9 cellular contexts compared by ENCODE assay signal in the genomic region with DNA sequence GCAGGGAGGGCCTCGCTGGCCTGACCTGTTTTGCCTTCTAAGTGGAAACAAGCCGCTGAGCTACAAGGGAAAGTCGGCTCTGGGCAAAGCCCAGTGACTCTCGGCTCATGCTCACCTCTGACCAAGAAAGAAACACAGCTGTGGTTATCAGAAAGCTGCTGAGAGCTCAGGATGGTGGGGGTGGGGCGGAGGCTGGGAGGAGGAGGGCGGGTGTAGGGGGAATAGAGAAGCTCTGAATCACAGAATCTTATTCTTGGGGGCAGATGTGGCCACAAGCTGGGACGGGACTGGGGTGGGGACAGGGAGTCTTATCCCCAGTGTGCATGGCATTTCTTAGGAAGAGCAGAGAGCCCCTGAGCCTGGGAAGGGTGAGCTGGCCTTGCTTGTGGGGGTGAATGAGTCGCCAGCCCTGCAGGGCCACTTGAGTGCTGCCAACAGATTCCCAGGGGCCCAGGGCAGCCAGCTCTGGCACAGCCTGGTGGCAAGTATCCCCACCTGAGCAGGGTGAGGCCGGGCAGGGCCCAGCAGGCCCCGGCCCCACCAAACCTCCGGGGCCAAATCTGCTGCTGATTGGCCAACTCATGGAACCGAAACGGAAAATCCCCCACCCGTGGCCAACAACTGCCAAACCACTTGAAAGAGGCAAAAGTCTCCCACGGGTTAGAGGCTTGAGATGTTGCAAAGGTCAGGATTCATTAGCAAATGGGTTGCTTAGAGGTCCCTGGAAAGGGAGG.
A peak's percentile ranks its signal among the peaks of the same experiment; 100 is the strongest.
DNase-seq lines count a peak whose midpoint lies in the region; FAIRE-seq and TF ChIP-seq lines count a peak whose summit lies in the region.
"Had no signal": no experiment of that assay in that cellular context is flagged by ENCODE, and none has a peak within 500 bp of the region (broad histone marks: within the 10 kb centered on the region; RNA-seq: fewer than 3 reads in every experiment).

No MANE protein-coding gene starts in this region.

- peaks cover 15% of the 10 kb centered on the region for H3K27me3 Mint-ChIP-seq in activated T-cell treated with anti-CD3 and anti-CD28 coated beads, Interleukin-2, amount 50 U/mL, for 24 hours

- no peaks in the 10 kb centered on the region for H3K9me3 Mint-ChIP-seq in activated T-cell treated with anti-CD3 and anti-CD28 coated beads, Interleukin-2, amount 50 U/mL, for 24 hours
- H3K9me3 Mint-ChIP-seq: dendritic cell treated with granulocyte-macrophage colony-stimulating factor and Interleukin-4, amounts not matched to agents 40 ng/mL and 50 ng/mL, for 4 days had no signal

- H3K4me3 ChIP-seq in HFF-Myc (replicated peaks; ENCODE audit: low read depth, low read length) = no peak overlapping the region
- no peak overlapping the region for H3K4me3 ChIP-seq in NB4 (ENCODE audit: low read depth, low read length)
- H3K4me3 ChIP-seq in skeletal muscle cell (ENCODE audit: low read depth, low read length) = no peak overlapping the region

- H3K27ac Mint-ChIP-seq in activated T-cell treated with anti-CD3 and anti-CD28 coated beads, Interleukin-2, amount 50 U/mL, for 24 hours = peak overlapping the region; percentile 50
- H3K27ac Mint-ChIP-seq: dendritic cell treated with granulocyte-macrophage colony-stimulating factor and Interleukin-4, amounts not matched to agents 40 ng/mL and 50 ng/mL, for 4 days had no signal

- 0 out of 2 replicates have a peak, but pooled peaks have one; percentile 1 for TF ChIP-seq POLR2A in GM12892 (IDR thresholded peaks at IDR 0.05; ENCODE audit: low read depth, low read length)
- TF ChIP-seq POLR2A in NB4 (IDR thresholded peaks at IDR 0.05; ENCODE audit: extremely low read depth, insufficient read length) = no peak

- peak overlapping the region; percentile 43 for H3K4me3 Mint-ChIP-seq in activated T-cell treated with anti-CD3 and anti-CD28 coated beads, Interleukin-2, amount 50 U/mL, for 24 hours
- H3K4me3 Mint-ChIP-seq: dendritic cell treated with granulocyte-macrophage colony-stimulating factor and Interleukin-4, amounts not matched to agents 40 ng/mL and 50 ng/mL, for 4 days had no signal

- peak; percentile 91 for DNase-seq in GM12892 (ENCODE audit: insufficient read length)
- DNase-seq in HFF-Myc (ENCODE audit: extremely low read depth, low read depth) = peak; percentile 55
- peak; percentile 61 for DNase-seq in NB4 (ENCODE audit: low read depth)
- DNase-seq in activated T-cell treated with anti-CD3 and anti-CD28 coated beads, Interleukin-2, amount 50 U/mL, for 24 hours = peak; percentile 74
- peak; percentile 84 for DNase-seq in germinal center (ENCODE audit: low spot score)
- peak; percentile 69 for DNase-seq in skeletal muscle cell (ENCODE audit: low read depth)
- DNase-seq in effector CD4-positive, alpha-beta T cell = no peak
- DNase-seq in putamen (ENCODE audit: low spot score) = no peak

- H3K4me1 Mint-ChIP-seq in activated T-cell treated with anti-CD3 and anti-CD28 coated beads, Interleukin-2, amount 50 U/mL, for 24 hours (ENCODE audit: low read depth) = peaks cover 50% of the 10 kb centered on the region

- no peaks in the 10 kb centered on the region for H3K36me3 Mint-ChIP-seq in activated T-cell treated with anti-CD3 and anti-CD28 coated beads, Interleukin-2, amount 50 U/mL, for 24 hours (ENCODE audit: low read depth)

- TF ChIP-seq CTCF in HFF-Myc (IDR thresholded peaks at IDR 0.05; ENCODE audit: low read depth, low read length, missing control alignments) (no peak), NB4 (IDR thresholded peaks at IDR 0.05; ENCODE audit: low read depth, low read length) (no peak)

- FAIRE-seq in GM12892 (lab: Jason Lieb, UNC) = peak; percentile 98

Comparison
In these comparisons a context has a peak if more than half of its experiments do, and no peak if none do; other contexts are left out.
1. DNase-seq: peak in GM12892 (single experiment), HFF-Myc (single experiment), NB4 (single experiment), activated T-cell treated with anti-CD3 and anti-CD28 coated beads, Interleukin-2, amount 50 U/mL, for 24 hours (single experiment), germinal center (single experiment) and skeletal muscle cell (single experiment); none in effector CD4-positive, alpha-beta T cell (single experiment) and putamen (single experiment).